In genomic region chr9:136483589-136484152, GRCh38 we compare ENCODE assay signal across 8 cellular contexts. TPM values are rescaled to one million over a fixed set of nuclear protein-coding genes. Genes with fewer than 3 reads are reported as not detected.
A peak's percentile ranks its signal among the peaks of the same experiment; 100 is the strongest.
DNase-seq lines count a peak whose midpoint lies in the region; ATAC-seq and TF ChIP-seq lines count a peak whose summit lies in the region.

No MANE protein-coding gene starts in this region.

- H3K4me1 ChIP-seq in GM23338 (ENCODE audit: insufficient read depth) (peaks cover 9% of the 10 kb centered on the region), Karpas-422 (ENCODE audit: low read length) (peaks cover 23% of the 10 kb centered on the region)

- H3F3A ChIP-seq in GM23338 (replicated peaks; ENCODE audit: low read depth) = 0 out of 2 replicates have a peak, but pooled peaks cover 13% of the 10 kb centered on the region

- H3K4me3 ChIP-seq in GM23338 (peak overlapping the region; percentile 88), Karpas-422 (ENCODE audit: low read length) (peak overlapping the region; percentile 74), fibroblast of pulmonary artery (replicated peaks; ENCODE audit: low read depth, low read length) (peak overlapping the region; percentile 72)

- peak overlapping the region; percentile 89 for H3K9ac ChIP-seq in Karpas-422 (ENCODE audit: low read length)

- peak; percentile 91 for DNase-seq in EL
- peak; percentile 90 for DNase-seq in GM23338 (ENCODE audit: low spot score)
- peak; percentile 97 for DNase-seq in Karpas-422
- DNase-seq in RKO (ENCODE audit: low spot score) = peak; percentile 97
- DNase-seq in activated T-helper 2 cell treated with anti-CD3 and anti-CD28 coated beads, Interferon-gamma antibody, Interleukin-2, Interleukin-4, amounts not matched to agents 10 μg/mL and 5 μg/mL and 100 μg/mL, durations not matched to agents 14 hours and 24 hours and 36 hours (ENCODE audit: low spot score) = peak; percentile 95
- DNase-seq in fibroblast of pulmonary artery (ENCODE audit: low read depth) = peak; percentile 84
- peak; percentile 98 for DNase-seq in natural killer cell treated with Interleukin-12 subunit alpha and Interleukin-12 subunit beta and Interleukin-15 and Interleukin-18, amount 100 ng/mL, for 72 hours (ENCODE audit: low spot score)
- peak; percentile 92 for DNase-seq in stimulated activated naive CD4-positive, alpha-beta T cell treated with Interleukin-2 at 50 U/mL for 16 hours (lab: John Stamatoyannopoulos, UW)

- no peaks in the 10 kb centered on the region for H3K9me3 Mint-ChIP-seq in GM23338
- no peaks in the 10 kb centered on the region for H3K9me3 Mint-ChIP-seq in activated T-helper 2 cell treated with anti-CD3 and anti-CD28 coated beads, Interferon-gamma antibody, Interleukin-2, Interleukin-4, amounts not matched to agents 10 μg/mL and 5 μg/mL and 100 μg/mL, durations not matched to agents 14 hours and 24 hours and 36 hours
- no peaks in the 10 kb centered on the region for H3K9me3 Mint-ChIP-seq in natural killer cell treated with Interleukin-12 subunit alpha and Interleukin-12 subunit beta and Interleukin-15 and Interleukin-18, amount 100 ng/mL, for 72 hours

- no peaks in the 10 kb centered on the region for H3K9me3 ChIP-seq in Karpas-422 (ENCODE audit: low read length)

- H3K4me1 Mint-ChIP-seq in GM23338 = peaks cover 13% of the 10 kb centered on the region
- peaks cover 18% of the 10 kb centered on the region for H3K4me1 Mint-ChIP-seq in activated T-helper 2 cell treated with anti-CD3 and anti-CD28 coated beads, Interferon-gamma antibody, Interleukin-2, Interleukin-4, amounts not matched to agents 10 μg/mL and 5 μg/mL and 100 μg/mL, durations not matched to agents 14 hours and 24 hours and 36 hours (ENCODE audit: low read depth)
- peaks cover 22 to 26% of the 10 kb centered on the region in 2 donors for H3K4me1 Mint-ChIP-seq in natural killer cell treated with Interleukin-12 subunit alpha and Interleukin-12 subunit beta and Interleukin-15 and Interleukin-18, amount 100 ng/mL, for 72 hours (ENCODE audit: low read depth in 2 of 2)

- H3K27me3 ChIP-seq in GM23338 (ENCODE audit: insufficient read depth) (no peaks in the 10 kb centered on the region), Karpas-422 (ENCODE audit: low read length) (no peaks in the 10 kb centered on the region)

- intact Hi-C loops in activated T-helper 2 cell treated with anti-CD3 and anti-CD28 coated beads, Interferon-gamma antibody, Interleukin-2, Interleukin-4, amounts not matched to agents 10 μg/mL and 5 μg/mL and 100 μg/mL, durations not matched to agents 14 hours and 24 hours and 36 hours (cut with micrococcal nuclease) = loop anchor here (2.0 to 10.0 kb wide), 5 partner anchors 46 to 239 kb away; partner anchors contain the start of genes ENTR1, INPP5E, PMPCA and QSOX2

- peak overlapping the region; percentile 94 for H3K4me2 ChIP-seq in GM23338
- peak overlapping the region; percentile 97 for H3K4me2 ChIP-seq in Karpas-422 (ENCODE audit: low read depth, low read length, poor library complexity, severe bottlenecking)

- H2AFZ ChIP-seq in GM23338 (peak overlapping the region; percentile 75; the same call in 1 of the 2 replicates), Karpas-422 (ENCODE audit: low read length) (peak overlapping the region; percentile 94; the same call in 1 of the 2 replicates)

- H3K79me2 ChIP-seq in GM23338 (replicated peaks; ENCODE audit: insufficient read depth) (peaks cover 41% of the 10 kb centered on the region), Karpas-422 (ENCODE audit: low read length) (peaks cover 41% of the 10 kb centered on the region)

- peak; percentile 47 for ATAC-seq in GM23338
- ATAC-seq in natural killer cell treated with Interleukin-12 subunit alpha and Interleukin-12 subunit beta and Interleukin-15 and Interleukin-18, amount 100 ng/mL, for 72 hours = peak; percentile 78 to 85

- H3K27me3 Mint-ChIP-seq in GM23338 (ENCODE audit: insufficient read depth, low read depth, poor library complexity) = peaks cover 20% of the 10 kb centered on the region
- H3K27me3 Mint-ChIP-seq in activated T-helper 2 cell treated with anti-CD3 and anti-CD28 coated beads, Interferon-gamma antibody, Interleukin-2, Interleukin-4, amounts not matched to agents 10 μg/mL and 5 μg/mL and 100 μg/mL, durations not matched to agents 14 hours and 24 hours and 36 hours (ENCODE audit: low read depth) = no peaks in the 10 kb centered on the region
- no peaks in the 10 kb centered on the region for H3K27me3 Mint-ChIP-seq in natural killer cell treated with Interleukin-12 subunit alpha and Interleukin-12 subunit beta and Interleukin-15 and Interleukin-18, amount 100 ng/mL, for 72 hours

- peak overlapping the region; percentile 90 for H3K4me3 Mint-ChIP-seq in GM23338
- peak overlapping the region; percentile 81 for H3K4me3 Mint-ChIP-seq in activated T-helper 2 cell treated with anti-CD3 and anti-CD28 coated beads, Interferon-gamma antibody, Interleukin-2, Interleukin-4, amounts not matched to agents 10 μg/mL and 5 μg/mL and 100 μg/mL, durations not matched to agents 14 hours and 24 hours and 36 hours (ENCODE audit: low read depth)
- peak overlapping the region; percentile 96 for H3K4me3 Mint-ChIP-seq in natural killer cell treated with Interleukin-12 subunit alpha and Interleukin-12 subunit beta and Interleukin-15 and Interleukin-18, amount 100 ng/mL, for 72 hours

- peaks cover 24% of the 10 kb centered on the region for H4K20me1 ChIP-seq in GM23338 (replicated peaks; ENCODE audit: insufficient read depth)
- peaks cover 31% of the 10 kb centered on the region; the same call in 1 of the 2 replicates for H4K20me1 ChIP-seq in Karpas-422 (ENCODE audit: insufficient read depth, low read depth, low read length)

- H3K27ac ChIP-seq in GM23338 (ENCODE audit: low read depth) (peak overlapping the region; percentile 100), Karpas-422 (ENCODE audit: low read length) (peak overlapping the region; percentile 94)

- H3K9me2 ChIP-seq in GM23338 (ENCODE audit: insufficient read depth) (no peaks in the 10 kb centered on the region), Karpas-422 (replicated peaks; ENCODE audit: insufficient read depth, low read length) (no peaks in the 10 kb centered on the region)

- H3K36me3 ChIP-seq in GM23338 (ENCODE audit: insufficient read depth) (no peaks in the 10 kb centered on the region; the same call in 1 of the 2 replicates), Karpas-422 (ENCODE audit: insufficient read depth, low read length) (no peaks in the 10 kb centered on the region)

- peaks cover 9% of the 10 kb centered on the region; the same call in 2 of the 3 replicates for H3K36me3 Mint-ChIP-seq in GM23338 (ENCODE audit: low read depth)
- H3K36me3 Mint-ChIP-seq in activated T-helper 2 cell treated with anti-CD3 and anti-CD28 coated beads, Interferon-gamma antibody, Interleukin-2, Interleukin-4, amounts not matched to agents 10 μg/mL and 5 μg/mL and 100 μg/mL, durations not matched to agents 14 hours and 24 hours and 36 hours (ENCODE audit: low read depth) = peaks cover 12% of the 10 kb centered on the region
- peaks cover 9% of the 10 kb centered on the region for H3K36me3 Mint-ChIP-seq in natural killer cell treated with Interleukin-12 subunit alpha and Interleukin-12 subunit beta and Interleukin-15 and Interleukin-18, amount 100 ng/mL, for 72 hours

- TF ChIP-seq CTCF in GM23338 (conservative IDR thresholded peaks at IDR 0.05; ENCODE audit: low read depth in 2 of 2) (no peak), fibroblast of pulmonary artery (IDR thresholded peaks at IDR 0.05; ENCODE audit: low read length, missing control alignments) (no peak)

- H3K27ac Mint-ChIP-seq in GM23338 = peak overlapping the region; percentile 97
- peak overlapping the region; percentile 92 for H3K27ac Mint-ChIP-seq in activated T-helper 2 cell treated with anti-CD3 and anti-CD28 coated beads, Interferon-gamma antibody, Interleukin-2, Interleukin-4, amounts not matched to agents 10 μg/mL and 5 μg/mL and 100 μg/mL, durations not matched to agents 14 hours and 24 hours and 36 hours
- H3K27ac Mint-ChIP-seq in natural killer cell treated with Interleukin-12 subunit alpha and Interleukin-12 subunit beta and Interleukin-15 and Interleukin-18, amount 100 ng/mL, for 72 hours = peak overlapping the region; percentile 95 to 96

TF ChIP-seq in GM23338, 12 proteins besides CTCF, POLR2A, EP300 and RAD21:
- TF ChIP-seq ETS1 (IDR thresholded peaks at IDR 0.05) = peak; percentile 28; the same call in 1 of the 2 replicates
- TF ChIP-seq POLR2AphosphoS5 (IDR thresholded peaks at IDR 0.05; ENCODE audit: low read depth) = peak; percentile 67
- no peak for TF ChIP-seq ZNF114 (CRISPR knock-in tag; IDR thresholded peaks at IDR 0.05)

RNA-seq across cellular contexts. Expression of gene SEC16A, which starts 0.8 kb away (rescaled TPM):
- 54.3 and 59.2 TPM in 2 replicates for total RNA-seq in GM23338 (2014; rRNA removed; shearing (Covaris generic))
- 34.0 and 35.7 TPM in 2 replicates for polyA plus RNA-seq in GM23338 (2016; fragmentation: Nextera tagmentation; extraction: Ambion mirVana)
- 21.5 and 26.6 TPM in 2 replicates for total RNA-seq in Karpas-422 (2014; rRNA removed; shearing (Covaris generic); ENCODE audit: low replicate concordance)
- 74.5 and 77.5 TPM in 2 replicates for total RNA-seq in activated T-helper 2 cell treated with anti-CD3 and anti-CD28 coated beads, Interferon-gamma antibody, Interleukin-2, Interleukin-4, amounts not matched to agents 10 μg/mL and 5 μg/mL and 100 μg/mL, durations not matched to agents 14 hours and 24 hours and 36 hours
- 100 to 1,000 TPM; 104 to 121 TPM for total RNA-seq in natural killer cell treated with Interleukin-12 subunit alpha and Interleukin-12 subunit beta and Interleukin-15 and Interleukin-18, amount 100 ng/mL, for 72 hours

RNA-seq across cellular contexts. Expression of gene INPP5E, which starts 44.0 kb away (rescaled TPM):
- 10.9 and 13.4 TPM in 2 replicates for total RNA-seq in GM23338 (2014; rRNA removed; shearing (Covaris generic))
- polyA plus RNA-seq in GM23338 (2016; fragmentation: Nextera tagmentation; extraction: Ambion mirVana) = 5.8 TPM in 2 replicates
- 8.0 and 10.4 TPM in 2 replicates for total RNA-seq in Karpas-422 (2014; rRNA removed; shearing (Covaris generic); ENCODE audit: low replicate concordance)
- total RNA-seq in activated T-helper 2 cell treated with anti-CD3 and anti-CD28 coated beads, Interferon-gamma antibody, Interleukin-2, Interleukin-4, amounts not matched to agents 10 μg/mL and 5 μg/mL and 100 μg/mL, durations not matched to agents 14 hours and 24 hours and 36 hours = 20.8 and 21.8 TPM in 2 replicates
- 10 to 100 TPM; 10.4 to 18.1 TPM for total RNA-seq in natural killer cell treated with Interleukin-12 subunit alpha and Interleukin-12 subunit beta and Interleukin-15 and Interleukin-18, amount 100 ng/mL, for 72 hours

Comparison
In these comparisons a context has a peak if more than half of its experiments do, and no peak if none do; other contexts are left out.
1. Peak in every context shown above with its lines: DNase-seq, ATAC-seq, H3K4me3 ChIP-seq and H3K27ac ChIP-seq.